Comparison of ENCODE assay signal across 8 cellular contexts in genomic region chr19:37594064-37594981, GRCh38. TPM values are rescaled to one million over a fixed set of nuclear protein-coding genes. Genes with fewer than 3 reads are reported as not detected.
DNase-seq lines count a peak whose midpoint lies in the region; ATAC-seq, FAIRE-seq and TF ChIP-seq lines count a peak whose summit lies in the region.

TSS of gene ZNF540 (plus strand) at chr19:37594876. CDS start at chr19:37598448, 3,572 bp downstream.
TSS of gene ZNF571 (minus strand) at chr19:37594792. CDS start at chr19:37586676, 8,116 bp downstream.

- peaks cover 0 to 3% of the 10 kb centered on the region in 2 donors for H3K4me1 ChIP-seq in small intestine (ENCODE audit: control insufficient read depth in 2 of 2, insufficient read depth in 1 of 2, low read depth in 1 of 2, low read length in 1 of 2)

- H3K27ac ChIP-seq in caudate nucleus (ENCODE audit: low read depth, low read length) (peak within 1 kb of the TSS; percentile 91), small intestine (ENCODE audit: low read depth in 1 of 2, low read length in 1 of 2) (peak within 1 kb of the TSS; percentile 63 to 99)

- H3K4me3 Mint-ChIP-seq in activated B cell treated with CpG ODN at 0.5 μM for 24 hours: peak within 1 kb of the TSS; percentile 98

- H3K9me3 ChIP-seq in small intestine (ENCODE audit: control insufficient read depth, low read depth): no peaks in the 10 kb centered on the region

- peaks cover 0 to 2% of the 10 kb centered on the region in 2 donors for H3K36me3 ChIP-seq in small intestine (ENCODE audit: control insufficient read depth in 2 of 2, insufficient read depth in 2 of 2, low read length in 2 of 2)

- peak; percentile 89 for ATAC-seq in GM18519 (IDR thresholded peaks at IDR 0.05; ENCODE audit: low FRiP score, unreplicated experiment)
- peak; percentile 94 for ATAC-seq in HG03066 (IDR thresholded peaks at IDR 0.05; ENCODE audit: low read depth, unreplicated experiment)
- ATAC-seq in activated B cell treated with CpG ODN at 0.5 μM for 24 hours (ENCODE audit: low read depth): peak; percentile 97

- peak within 1 kb of the TSS; percentile 97 for H3K27ac Mint-ChIP-seq in activated B cell treated with CpG ODN at 0.5 μM for 24 hours

- CTCF ChIA-PET in activated B cell treated with CpG ODN at 0.5 μM for 24 hours (lab: Charles Lee): no interaction called here

- TF ChIP-seq CTCF in activated B cell treated with CpG ODN at 0.5 μM for 24 hours (IDR thresholded peaks at IDR 0.05): no peak

- 0 to 1% (median 1%) methylated on average over 58 of the region's 58 CpGs for WGBS in small intestine, 3 donors

- no peaks in the 10 kb centered on the region for H3K27me3 ChIP-seq in small intestine (ENCODE audit: control insufficient read depth in 2 of 2, insufficient read depth in 2 of 2, low read length in 2 of 2)

- H3K36me3 Mint-ChIP-seq in activated B cell treated with CpG ODN at 0.5 μM for 24 hours (ENCODE audit: low read depth): peaks cover 45% of the 10 kb centered on the region

- H3K4me3 ChIP-seq in small intestine (ENCODE audit: low read depth in 1 of 2, low read length in 2 of 2): peak within 1 kb of the TSS; percentile 75 to 83

- intact Hi-C loops in activated B cell treated with CpG ODN at 0.5 μM for 24 hours (cut with micrococcal nuclease): loop anchor here (1.0 to 10.0 kb wide), 15 partner anchors 44 to 1380 kb away; partner anchors contain the start of genes ZFP30, ZNF146, ZNF420 and ZNF527

- POLR2A ChIA-PET in activated B cell treated with CpG ODN at 0.5 μM for 24 hours (lab: Charles Lee): interaction anchor here (0.5 to 2.7 kb wide), 25 partner anchors 9 to 1580 kb away, joined by 3 to 26 read pairs (median 6); partner anchors contain the start of genes ALKBH6, ZFP14, ZFP30 and ZNF146

- peaks cover 13% of the 10 kb centered on the region for H3K9me3 Mint-ChIP-seq in activated B cell treated with CpG ODN at 0.5 μM for 24 hours

- H3K27me3 Mint-ChIP-seq in activated B cell treated with CpG ODN at 0.5 μM for 24 hours: no peaks in the 10 kb centered on the region

- FAIRE-seq in small intestine (lab: Jason Lieb, UNC): no peak

- peaks cover 23% of the 10 kb centered on the region for H3K4me1 Mint-ChIP-seq in activated B cell treated with CpG ODN at 0.5 μM for 24 hours

- DNase-seq in 8988T (peak; percentile 76), NCI-H2171 (lab: John Stamatoyannopoulos, UW) (peak; percentile 94), activated B cell treated with CpG ODN at 0.5 μM for 24 hours (peak; percentile 83), caudate nucleus (lab: John Stamatoyannopoulos, UW) (peak in 60 of 61 donors; percentile 53 to 98 (median 90)), iPS-NIHi7 (ENCODE audit: extremely low spot score) (peak; percentile 92), small intestine (peak; percentile 96)

RNA-seq across cellular contexts. Expression of gene ZNF540, which starts in this region (rescaled TPM):
- total RNA-seq in activated B cell treated with CpG ODN at 0.5 μM for 24 hours: 1.9 and 2.9 TPM in 2 replicates
- polyA plus RNA-seq in small intestine: 1 to 10 TPM; 1.1 to 1.8 (median 1.6) TPM

RNA-seq across cellular contexts. Expression of gene ZNF571, which starts in this region (rescaled TPM):
- total RNA-seq in activated B cell treated with CpG ODN at 0.5 μM for 24 hours: 5.0 and 5.2 TPM in 2 replicates
- polyA plus RNA-seq in small intestine: 1 to 10 TPM in 2 of 3 donors, under 1 TPM in 1; 0.89 to 1.6 (median 1.4) TPM

Comparison
In these comparisons a context has a peak if more than half of its experiments do, and no peak if none do; other contexts are left out.
1. Peak in every context shown above with its lines: DNase-seq, ATAC-seq, H3K4me3 ChIP-seq and H3K27ac ChIP-seq.